ENCODE assay signal across 19 cellular contexts in genomic region chr1:32365445-32365844, GRCh38. TPM values are rescaled to one million over a fixed set of nuclear protein-coding genes. Genes with fewer than 3 reads are reported as not detected.
"Had no signal": no experiment of that assay in that cellular context is flagged by ENCODE, and none has a peak within 500 bp of the region (broad histone marks: within the 10 kb centered on the region; RNA-seq: fewer than 3 reads in every experiment).

No MANE protein-coding gene starts in this region.

- H3K4me3 ChIP-seq: ovary, tibial artery, uterus had no signal

- H3K27ac ChIP-seq: foreskin keratinocyte, ovary, tibial artery, uterus had no signal

- H3K9me3 ChIP-seq: ovary, tibial artery, uterus had no signal

- H3K36me3 ChIP-seq: ovary, uterus had no signal

- H3K9me3 Mint-ChIP-seq: activated naive CD4-positive, alpha-beta T cell treated with anti-CD3 and anti-CD28 coated beads, Interleukin-2, amount 50 U/mL, for 72 hours; activated T-cell treated with anti-CD3 and anti-CD28 coated beads, Interleukin-2, amount 50 U/mL, for 4 hours; brain; central memory CD8-positive, alpha-beta T cell; natural killer cell had no signal

- H3K27ac Mint-ChIP-seq: natural killer cell had no signal

- H3K4me3 Mint-ChIP-seq: activated T-cell treated with anti-CD3 and anti-CD28 coated beads, Interleukin-2, amount 50 U/mL, for 4 hours; brain; central memory CD8-positive, alpha-beta T cell; natural killer cell had no signal

- DNase-seq: activated CD4-positive, alpha-beta T cell treated with anti-CD3 and anti-CD28 coated beads, Interleukin-2, amount 50 U/mL, for 4 hours; activated gamma-delta T cell; activated T-cell treated with anti-CD3 and anti-CD28 coated beads, Interleukin-2, amount 50 U/mL, for 4 hours; cortex of kidney; effector CD8-positive, alpha-beta T cell; foreskin keratinocyte; glutamatergic neuron; hypothalamus; left ventricle myocardium superior; mesenchymal stem cell; natural killer cell; tibial artery; uterus had no signal

- H3K27me3 ChIP-seq: ovary, tibial artery, uterus had no signal

- H3K36me3 Mint-ChIP-seq: natural killer cell had no signal

- ATAC-seq: activated naive CD4-positive, alpha-beta T cell treated with anti-CD3 and anti-CD28 coated beads, Interleukin-2, amount 50 U/mL, for 72 hours; activated T-cell treated with anti-CD3 and anti-CD28 coated beads, Interleukin-2, amount 50 U/mL, for 4 hours; foreskin keratinocyte; left ventricle myocardium superior; natural killer cell; sciatic nerve had no signal

- H3K4me1 ChIP-seq: foreskin keratinocyte had no signal

RNA-seq across cellular contexts. Expression of gene TSSK3, which starts 3.1 kb away (rescaled TPM):
- total RNA-seq: foreskin keratinocyte, kidney epithelial cell had no signal
- polyA plus RNA-seq: foreskin keratinocyte had no signal
